21 cellular contexts compared by ENCODE assay signal in genomic region chr19:16031872-16032200, GRCh38. TPM values are rescaled to one million over a fixed set of nuclear protein-coding genes. Genes with fewer than 3 reads are reported as not detected.
DNase-seq lines count a peak whose midpoint lies in the region; ATAC-seq and TF ChIP-seq lines count a peak whose summit lies in the region.
"Had no signal": no experiment of that assay in that cellular context is flagged by ENCODE, and none has a peak within 500 bp of the region (broad histone marks: within the 10 kb centered on the region; RNA-seq: fewer than 3 reads in every experiment).

No MANE protein-coding gene starts in this region.

- H3K4me1 Mint-ChIP-seq in activated T-helper 17 cell treated with anti-CD3 and anti-CD28 coated beads, Interleukin-2, amount 50 U/mL, for 72 hours, result no peaks in the 10 kb centered on the region
- H3K4me1 Mint-ChIP-seq: B cell had no signal

- TF ChIP-seq CTCF in coronary artery (IDR thresholded peaks at IDR 0.05), result no peak

- peak overlapping the region; percentile 30 for H3K27ac Mint-ChIP-seq in activated T-helper 17 cell treated with anti-CD3 and anti-CD28 coated beads, Interleukin-2, amount 50 U/mL, for 72 hours
- H3K27ac Mint-ChIP-seq: B cell; CD8-positive, alpha-beta T cell; HFFc6 had no signal

- H3K27ac ChIP-seq in aorta (ENCODE audit: low read depth in 1 of 2, low read length in 2 of 2), result no peak overlapping the region
- H3K27ac ChIP-seq in coronary artery, result no peak overlapping the region
- H3K27ac ChIP-seq: BLaER1 treated with 17β-estradiol and CSF1 and Interleukin-3, amounts not matched to agents 10 nM and 100 nM; HL-60 had no signal

- H3K4me3 Mint-ChIP-seq in activated T-helper 17 cell treated with anti-CD3 and anti-CD28 coated beads, Interleukin-2, amount 50 U/mL, for 72 hours, result no peak overlapping the region
- H3K4me3 Mint-ChIP-seq: B cell; CD8-positive, alpha-beta T cell; HFFc6 had no signal

- H3K4me3 ChIP-seq in aorta (ENCODE audit: low read length in 2 of 2) (no peak overlapping the region), coronary artery (no peak overlapping the region)
- H3K4me3 ChIP-seq: BLaER1 treated with 17β-estradiol and CSF1 and Interleukin-3, amounts not matched to agents 10 nM and 100 nM; GM12878 had no signal

- H3K27me3 ChIP-seq in aorta (ENCODE audit: control insufficient read depth in 1 of 2, insufficient read depth in 2 of 2, low read length in 1 of 2), result no peaks in the 10 kb centered on the region
- H3K27me3 ChIP-seq: BLaER1 treated with 17β-estradiol and CSF1 and Interleukin-3, amounts not matched to agents 10 nM and 100 nM had no signal

- 94 to 96% methylated on average over 8 of the region's 8 CpGs for WGBS in aorta, 2 donors

- intact Hi-C loops in posterior vena cava (cut with DNase I) (no loop called here), aorta (cut with DNase I) (no loop called here)

- no peaks in the 10 kb centered on the region for H3K4me1 ChIP-seq in aorta (ENCODE audit: control insufficient read depth in 1 of 2, insufficient read depth in 2 of 2, low read length in 2 of 2)

- H3K36me3 Mint-ChIP-seq in activated T-helper 17 cell treated with anti-CD3 and anti-CD28 coated beads, Interleukin-2, amount 50 U/mL, for 72 hours (ENCODE audit: low read depth), result no peaks in the 10 kb centered on the region
- H3K36me3 Mint-ChIP-seq: CD8-positive, alpha-beta T cell had no signal

- no peaks in the 10 kb centered on the region for H3K27me3 Mint-ChIP-seq in activated T-helper 17 cell treated with anti-CD3 and anti-CD28 coated beads, Interleukin-2, amount 50 U/mL, for 72 hours
- H3K27me3 Mint-ChIP-seq: B cell had no signal

- no peaks in the 10 kb centered on the region for H3K9me3 Mint-ChIP-seq in activated T-helper 17 cell treated with anti-CD3 and anti-CD28 coated beads, Interleukin-2, amount 50 U/mL, for 72 hours
- H3K9me3 Mint-ChIP-seq: CD8-positive, alpha-beta T cell; HFFc6 had no signal

- ATAC-seq in activated T-helper 17 cell treated with anti-CD3 and anti-CD28 coated beads, Interleukin-2, amount 50 U/mL, for 72 hours (replicated peaks), result no peak
- no peak for ATAC-seq in aorta (ENCODE audit: low FRiP score)
- ATAC-seq: CD8-positive, alpha-beta T cell; GM12878; HCT116 had no signal

- DNase-seq in D341Med (ENCODE audit: low spot score) (peak; percentile 22), mesenteric fat pad (ENCODE audit: low spot score) (peak; percentile 74), posterior vena cava (ENCODE audit: low spot score) (peak; percentile 71), aorta (no peak), 8988T (no peak), coronary artery (ENCODE audit: low spot score) (no peak)
- DNase-seq: Calu3; CD8-positive, alpha-beta T cell; DMS 273 treated with DMSO at 0.1 percent for 48 hours; DMS53; DND-41; EL; GOT3; H7; HFFc6 had no signal

- H3K9me3 ChIP-seq in aorta (ENCODE audit: control insufficient read depth, low read length), result no peaks in the 10 kb centered on the region
- H3K9me3 ChIP-seq: BLaER1 treated with 17β-estradiol and CSF1 and Interleukin-3, amounts not matched to agents 10 nM and 100 nM had no signal

- no peaks in the 10 kb centered on the region for H3K36me3 ChIP-seq in aorta (ENCODE audit: control insufficient read depth in 1 of 2, insufficient read depth in 2 of 2, low read length in 1 of 2)
- H3K36me3 ChIP-seq: BLaER1 treated with 17β-estradiol and CSF1 and Interleukin-3, amounts not matched to agents 10 nM and 100 nM had no signal

RNA-seq across cellular contexts. Expression of gene TPM4, which starts 44.5 kb away (rescaled TPM):
- total RNA-seq in activated T-helper 17 cell treated with anti-CD3 and anti-CD28 coated beads, Interleukin-2, amount 50 U/mL, for 72 hours, result 100 to 1,000 TPM; 474 to 660 TPM
- total RNA-seq in mesenteric fat pad, result 385 TPM
- 1,000 to 10,000 TPM; 1,050 to 1,475 TPM for total RNA-seq in posterior vena cava
- total RNA-seq in aorta, result 1,000 to 10,000 TPM in 1 of 2 donors, 100 to 1,000 TPM in 1; 695 to 1,409 TPM
- polyA plus RNA-seq in aorta, result 100 to 1,000 TPM; 800 to 937 TPM

Comparison
In these comparisons a context has a peak if more than half of its experiments do, and no peak if none do; other contexts are left out.
1. DNase-seq: peak in D341Med (single experiment), mesenteric fat pad (single experiment) and posterior vena cava (single experiment); none in aorta (0 of 2), 8988T (single experiment) and coronary artery (single experiment).